1 cellular context compared by ENCODE assay signal in the genomic region with DNA sequence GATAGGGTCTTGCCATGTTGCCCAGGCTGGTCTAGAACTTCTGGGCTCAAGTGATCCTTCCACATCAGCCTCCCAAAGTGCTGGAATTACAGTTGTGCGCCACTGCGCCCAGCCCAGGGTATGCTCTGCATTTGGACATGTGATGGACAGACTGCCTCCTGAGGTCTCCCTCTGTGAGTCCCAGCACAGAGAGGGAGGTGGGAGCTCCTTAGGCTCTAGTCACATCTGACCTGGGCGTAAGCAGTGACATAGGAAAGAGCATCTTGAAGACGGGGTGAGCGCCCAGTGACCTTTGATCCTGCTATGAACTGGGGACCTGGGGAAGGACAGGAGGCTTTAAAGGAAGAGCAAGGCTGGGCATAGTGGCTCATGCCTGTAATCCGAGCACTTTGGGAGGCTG.
TF ChIP-seq lines count a peak whose summit lies in the region.

No MANE protein-coding gene starts in this region.

TF ChIP-seq in IMR-90, 13 proteins besides CTCF, POLR2A, EP300 and RAD21:
- TF ChIP-seq RFX5 (IDR thresholded peaks at IDR 0.05; ENCODE audit: low read depth, low read length) (no peak), FOS (IDR thresholded peaks at IDR 0.05; ENCODE audit: low read depth, low read length) (no peak), MAFK (IDR thresholded peaks at IDR 0.05; ENCODE audit: low read depth, low read length) (no peak), CHD1 (IDR thresholded peaks at IDR 0.05; ENCODE audit: low read depth, low read length) (no peak), SMC3 (IDR thresholded peaks at IDR 0.05; ENCODE audit: low read depth, low read length) (no peak), NFE2L2 (IDR thresholded peaks at IDR 0.05; ENCODE audit: low read depth, low read length) (no peak), CEBPB (IDR thresholded peaks at IDR 0.05; ENCODE audit: low read depth, low read length) (no peak), RCOR1 (IDR thresholded peaks at IDR 0.05; ENCODE audit: insufficient replicate concordance, low read length) (no peak), MXI1 (IDR thresholded peaks at IDR 0.05; ENCODE audit: borderline replicate concordance, low read depth, low read length) (no peak), BHLHE40 (IDR thresholded peaks at IDR 0.05; ENCODE audit: low read depth, low read length) (no peak), MAZ (IDR thresholded peaks at IDR 0.05; ENCODE audit: borderline replicate concordance, low read depth, low read length) (no peak)
- TF ChIP-seq, protein P1, sequence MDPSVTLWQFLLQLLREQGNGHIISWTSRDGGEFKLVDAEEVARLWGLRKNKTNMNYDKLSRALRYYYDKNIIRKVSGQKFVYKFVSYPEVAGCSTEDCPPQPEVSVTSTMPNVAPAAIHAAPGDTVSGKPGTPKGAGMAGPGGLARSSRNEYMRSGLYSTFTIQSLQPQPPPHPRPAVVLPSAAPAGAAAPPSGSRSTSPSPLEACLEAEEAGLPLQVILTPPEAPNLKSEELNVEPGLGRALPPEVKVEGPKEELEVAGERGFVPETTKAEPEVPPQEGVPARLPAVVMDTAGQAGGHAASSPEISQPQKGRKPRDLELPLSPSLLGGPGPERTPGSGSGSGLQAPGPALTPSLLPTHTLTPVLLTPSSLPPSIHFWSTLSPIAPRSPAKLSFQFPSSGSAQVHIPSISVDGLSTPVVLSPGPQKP (IDR thresholded peaks at IDR 0.05; ENCODE audit: borderline replicate concordance, low read depth, low read length): no peak
- TF ChIP-seq, protein P2, sequence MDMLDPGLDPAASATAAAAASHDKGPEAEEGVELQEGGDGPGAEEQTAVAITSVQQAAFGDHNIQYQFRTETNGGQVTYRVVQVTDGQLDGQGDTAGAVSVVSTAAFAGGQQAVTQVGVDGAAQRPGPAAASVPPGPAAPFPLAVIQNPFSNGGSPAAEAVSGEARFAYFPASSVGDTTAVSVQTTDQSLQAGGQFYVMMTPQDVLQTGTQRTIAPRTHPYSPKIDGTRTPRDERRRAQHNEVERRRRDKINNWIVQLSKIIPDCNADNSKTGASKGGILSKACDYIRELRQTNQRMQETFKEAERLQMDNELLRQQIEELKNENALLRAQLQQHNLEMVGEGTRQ (IDR thresholded peaks at IDR 0.05; ENCODE audit: low read depth, low read length): no peak
